Comparison of ENCODE assay signal across 8 cellular contexts in genomic region chr6:113855500-113856010, GRCh38. TPM values are rescaled to one million over a fixed set of nuclear protein-coding genes. Genes with fewer than 3 reads are reported as not detected.
A peak's percentile ranks its signal among the peaks of the same experiment; 100 is the strongest.
DNase-seq lines count a peak whose midpoint lies in the region; ATAC-seq and TF ChIP-seq lines count a peak whose summit lies in the region.

No MANE protein-coding gene starts in this region.

- in situ Hi-C loops in HAP-1 (cut with MboI; ENCODE audit: low sequenced_read_pairs): loop anchor here (25.0 kb wide), 1 partner anchor 1068 kb away; no protein-coding TSS in a partner anchor

- ATAC-seq in psoas muscle (no peak), HG03521 (IDR thresholded peaks at IDR 0.05; ENCODE audit: unreplicated experiment) (no peak), HG03045 (IDR thresholded peaks at IDR 0.05; ENCODE audit: unreplicated experiment) (no peak)

- DNase-seq in Ammon's horn (ENCODE audit: low spot score) (peak; percentile 61), HAP-1 (ENCODE audit: low spot score in 2 of 2) (peak; percentile 17 to 35), glomerular visceral epithelial cell (ENCODE audit: extremely low spot score) (peak; percentile 45), psoas muscle (no peak), H4 (ENCODE audit: low spot score) (no peak)

- H3K36me3 ChIP-seq in HAP-1 (replicated peaks) (no peaks in the 10 kb centered on the region; the same call in 1 of the 2 replicates), psoas muscle (ENCODE audit: insufficient read depth in 1 of 2, low read depth in 1 of 2) (no peaks in the 10 kb centered on the region)

- H3K9me3 ChIP-seq in HAP-1 (no peaks in the 10 kb centered on the region), psoas muscle (no peaks in the 10 kb centered on the region)

- H3K27ac ChIP-seq in VCaP (peak overlapping the region; percentile 98), psoas muscle (peak overlapping the region; percentile 95)

- H3K4me1 ChIP-seq in HAP-1 (peaks cover 17% of the 10 kb centered on the region), psoas muscle (peaks cover 5% of the 10 kb centered on the region)

- intact Hi-C loops in psoas muscle (cut with DNase I): loop anchor here (5.0 to 10.0 kb wide), 7 partner anchors 33 to 1073 kb away; no protein-coding TSS in a partner anchor

- WGBS in psoas muscle, 3 donors: 0 to 1% (median 1%) methylated on average over 17 of the region's 17 CpGs

- H3K4me3 ChIP-seq in HAP-1: peak overlapping the region; percentile 29
- H3K4me3 ChIP-seq in psoas muscle: peak overlapping the region; percentile 96

- TF ChIP-seq CTCF in VCaP (conservative IDR thresholded peaks at IDR 0.05) (no peak), psoas muscle (IDR thresholded peaks at IDR 0.05) (no peak)

- H3K27me3 ChIP-seq in HAP-1 (ENCODE audit: low read depth) (no peaks in the 10 kb centered on the region), psoas muscle (ENCODE audit: insufficient read depth in 3 of 3, low read length in 2 of 3) (no peaks in the 10 kb centered on the region)

RNA-seq across cellular contexts. Expression of gene MARCKS, which starts 1.6 kb away (rescaled TPM):
- total RNA-seq in psoas muscle: 10 to 100 TPM in 2 of 4 donors, 1 to 10 TPM in 2; 6.7 to 56.3 (median 12.5) TPM
- polyA plus RNA-seq in psoas muscle: 1 to 10 TPM; 3.1 to 6.3 (median 3.6) TPM
- total RNA-seq in H4 (2014; rRNA removed; shearing (Covaris generic)): 46.5 and 52.2 TPM in 2 replicates

Comparison
In these comparisons a context has a peak if more than half of its experiments do, and no peak if none do; other contexts are left out.
1. DNase-seq: peak in Ammon's horn (single experiment), HAP-1 (2 of 2) and glomerular visceral epithelial cell (single experiment); none in psoas muscle (0 of 2) and H4 (single experiment).